ENCODE assay signal across 11 cellular contexts in the genomic region with DNA sequence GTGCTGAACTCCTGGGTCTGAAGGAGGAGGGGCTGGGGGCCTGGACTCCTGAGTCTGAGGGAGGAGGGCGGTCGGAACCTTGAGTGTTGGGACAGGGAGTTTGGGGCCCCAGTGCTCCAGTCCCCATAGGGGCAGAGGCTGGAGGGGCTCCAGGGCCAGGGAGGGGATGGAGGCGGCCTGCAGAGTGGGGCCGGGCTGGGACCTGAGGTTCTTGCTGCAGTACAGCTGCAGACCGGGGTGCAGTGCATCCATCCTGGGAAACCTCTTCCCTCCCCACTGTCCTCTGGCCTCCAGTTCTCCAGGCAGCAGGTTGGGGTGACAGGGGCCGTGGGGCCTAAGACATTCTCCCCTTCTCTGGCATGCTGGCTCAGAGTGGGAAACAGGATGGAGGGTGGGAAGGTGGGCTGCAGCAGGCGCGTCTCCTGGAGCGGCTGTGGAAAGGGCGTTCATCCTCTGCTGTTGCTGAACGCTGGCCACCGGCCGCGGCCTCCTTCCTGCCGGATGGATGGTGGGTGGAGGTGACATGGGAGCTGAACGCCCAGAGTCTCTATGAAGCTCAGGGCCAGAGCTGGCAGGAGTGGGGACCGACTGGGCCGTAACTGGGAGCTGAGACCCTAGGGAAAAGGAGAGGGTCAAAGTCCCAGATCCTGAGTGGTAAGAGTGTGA. TPM values are rescaled to one million over a fixed set of nuclear protein-coding genes. Genes with fewer than 3 reads are reported as not detected.
A peak's percentile ranks its signal among the peaks of the same experiment; 100 is the strongest.
DNase-seq lines count a peak whose midpoint lies in the region; ATAC-seq and TF ChIP-seq lines count a peak whose summit lies in the region.
"Had no signal": no experiment of that assay in that cellular context is flagged by ENCODE, and none has a peak within 500 bp of the region (broad histone marks: within the 10 kb centered on the region; RNA-seq: fewer than 3 reads in every experiment).

No MANE protein-coding gene starts in this region.

- 75 to 79% methylated on average over 6 to 18 of the region's 18 CpGs for WGBS in endodermal cell (ENCODE audit: insufficient coverage in 1 of 2, insufficient read length in 1 of 2), 2 experiments
- whole genome bisulfite sequencing in neuronal stem cell (ENCODE audit: extremely low coverage in 2 of 2, insufficient read length in 2 of 2, insufficient replicate concordance in 1 of 2), 2 donors = no CpG with 5 or more reads among the region's 18 CpGs

- peak overlapping the region in 10 of 11 experiments; percentile 27 to 77 (median 69); a peak in 19 of 22 replicates for H3K4me2 ChIP-seq in BLaER1 treated with 17β-estradiol and CSF1 and Interleukin-3, amounts not matched to agents 10 nM and 100 nM
- H3K4me2 ChIP-seq in neuronal stem cell (ENCODE audit: insufficient read depth, low read length, poor library complexity, severe bottlenecking) = peak overlapping the region; percentile 77

- H3K9me3 ChIP-seq in BLaER1 treated with 17β-estradiol and CSF1 and Interleukin-3, amounts not matched to agents 10 nM and 100 nM (replicated peaks in 1 of 11) = no peaks in the 10 kb centered on the region
- no peaks in the 10 kb centered on the region for H3K9me3 ChIP-seq in NT2/D1 (ENCODE audit: insufficient read depth, low read length)
- H3K9me3 ChIP-seq in endodermal cell (ENCODE audit: control insufficient read depth, low read length) = no peaks in the 10 kb centered on the region
- peaks cover 0 to 1% of the 10 kb centered on the region in 2 donors for H3K9me3 ChIP-seq in neuronal stem cell (replicated peaks in 1 of 2; ENCODE audit: control insufficient read depth in 2 of 2, insufficient read depth in 1 of 2, low read depth in 1 of 2, low read length in 2 of 2)

- peaks cover 6% of the 10 kb centered on the region for H3K4me1 Mint-ChIP-seq in endodermal cell

- no peak overlapping the region for H2BK5ac ChIP-seq in neuronal stem cell (ENCODE audit: low read length)

- ATAC-seq in HG02870 (IDR thresholded peaks at IDR 0.05; ENCODE audit: unreplicated experiment) = no peak

- peak overlapping the region in 7 of 10 experiments; percentile 46 to 68 (median 55); a peak in 9 of 20 replicates for H3K4me3 ChIP-seq in BLaER1 treated with 17β-estradiol and CSF1 and Interleukin-3, amounts not matched to agents 10 nM and 100 nM
- H3K4me3 ChIP-seq in NT2/D1 (ENCODE audit: insufficient read length, low read depth) (peak overlapping the region; percentile 40), endodermal cell (ENCODE audit: low read length) (peak overlapping the region; percentile 77), neuronal stem cell (ENCODE audit: low read length in 2 of 2) (peak overlapping the region; percentile 60 to 80)

- no peaks in the 10 kb centered on the region for H3K27me3 ChIP-seq in BLaER1 treated with 17β-estradiol and CSF1 and Interleukin-3, amounts not matched to agents 10 nM and 100 nM
- H3K27me3 ChIP-seq in NT2/D1 (ENCODE audit: insufficient read depth, insufficient read length) = no peaks in the 10 kb centered on the region
- H3K27me3 ChIP-seq in endodermal cell (ENCODE audit: control insufficient read depth, insufficient read depth, low read length, poor library complexity, severe bottlenecking) = no peaks in the 10 kb centered on the region
- H3K27me3 ChIP-seq in neuronal stem cell (ENCODE audit: control insufficient read depth in 3 of 3, insufficient read depth in 3 of 3, low read depth in 1 of 3, low read length in 3 of 3) = no peaks in the 10 kb centered on the region

- H3K4ac ChIP-seq in neuronal stem cell (ENCODE audit: low read length) = no peak overlapping the region

- H4K20me1 ChIP-seq in BLaER1 treated with 17β-estradiol and CSF1 and Interleukin-3, amounts not matched to agents 10 nM and 100 nM = no peaks in the 10 kb centered on the region

- H3K23ac ChIP-seq in neuronal stem cell (ENCODE audit: low read depth, low read length, poor library complexity) = peak overlapping the region; percentile 81

- no peak for TF ChIP-seq CTCF in endodermal cell (conservative IDR thresholded peaks at IDR 0.05)

- H3K14ac ChIP-seq in neuronal stem cell (ENCODE audit: low read length) = peak overlapping the region; percentile 38

- no peak overlapping the region for H4K91ac ChIP-seq in neuronal stem cell (ENCODE audit: low read depth, low read length, poor library complexity)

- H3K4me1 ChIP-seq in BLaER1 treated with 17β-estradiol and CSF1 and Interleukin-3, amounts not matched to agents 10 nM and 100 nM = peaks cover 12 to 44% (median 39%) of the 10 kb centered on the region in 10 experiments
- H3K4me1 ChIP-seq in NT2/D1 (ENCODE audit: insufficient read depth, insufficient read length) (peaks cover 4% of the 10 kb centered on the region), endodermal cell (ENCODE audit: control insufficient read depth, insufficient read depth, low read length) (no peaks in the 10 kb centered on the region), neuronal stem cell (ENCODE audit: control insufficient read depth in 2 of 2, insufficient read depth in 1 of 2, low read depth in 1 of 2, low read length in 2 of 2) (peaks cover 9 to 24% of the 10 kb centered on the region in 2 donors)

- no peak overlapping the region for H4K8ac ChIP-seq in neuronal stem cell (ENCODE audit: low read depth, low read length)

- H3K27ac ChIP-seq in BLaER1 treated with 17β-estradiol and CSF1 and Interleukin-3, amounts not matched to agents 10 nM and 100 nM = peak overlapping the region in 6 of 11 experiments; percentile 27 to 58 (median 54); a peak in 8 of 22 replicates
- peak overlapping the region; percentile 16 for H3K27ac ChIP-seq in endodermal cell (ENCODE audit: low read depth, low read length)
- H3K27ac ChIP-seq in neuronal stem cell (replicated peaks; ENCODE audit: low read length) = peak overlapping the region; percentile 58
- H3K27ac ChIP-seq: SK-N-MC had no signal

- no peaks in the 10 kb centered on the region for H3K27me3 Mint-ChIP-seq in endodermal cell (ENCODE audit: insufficient read depth)

- no peak overlapping the region for H2AFZ ChIP-seq in neuronal stem cell (ENCODE audit: low read length)

- peaks cover 26% of the 10 kb centered on the region for H3K36me3 Mint-ChIP-seq in endodermal cell (ENCODE audit: low read depth)
- H3K36me3 Mint-ChIP-seq: activated naive CD4-positive, alpha-beta T cell treated with anti-CD3 and anti-CD28 coated beads, Interleukin-2, amount 10 ng/mL, durations not matched to agents 7 days and 5 days had no signal

- no peak for DNase-seq in NT2/D1 (ENCODE audit: low read depth, low spot score)
- no peak for DNase-seq in endodermal cell
- DNase-seq in neuronal stem cell (ENCODE audit: low spot score) = no peak
- DNase-seq in GDM1 (lab: John Stamatoyannopoulos, UW) = no peak
- DNase-seq in NCI-H1694 (lab: John Stamatoyannopoulos, UW) = no peak
- no peak for DNase-seq in 8988T
- DNase-seq: activated naive CD4-positive, alpha-beta T cell treated with anti-CD3 and anti-CD28 coated beads, Interleukin-2, amount 10 ng/mL, durations not matched to agents 7 days and 5 days; NCI-H1694 treated with DMSO at 0.1 percent for 48 hours had no signal

- H2BK12ac ChIP-seq in neuronal stem cell (ENCODE audit: low read length) = no peak overlapping the region

- peak overlapping the region; percentile 87 for H3K27ac Mint-ChIP-seq in endodermal cell
- H3K27ac Mint-ChIP-seq: activated naive CD4-positive, alpha-beta T cell treated with anti-CD3 and anti-CD28 coated beads, Interleukin-2, amount 10 ng/mL, durations not matched to agents 7 days and 5 days had no signal

- H2BK15ac ChIP-seq in neuronal stem cell (ENCODE audit: low read length) = peak overlapping the region; percentile 94

- peak overlapping the region; percentile 53 for H2AK5ac ChIP-seq in neuronal stem cell (ENCODE audit: low read depth, low read length)

- peaks cover 0 to 23% (median 0%) of the 10 kb centered on the region in 11 experiments; a peak in 10 of 22 replicates for H3K36me3 ChIP-seq in BLaER1 treated with 17β-estradiol and CSF1 and Interleukin-3, amounts not matched to agents 10 nM and 100 nM
- H3K36me3 ChIP-seq in NT2/D1 (ENCODE audit: insufficient read depth, insufficient read length, low read length) (peaks cover 25% of the 10 kb centered on the region), endodermal cell (ENCODE audit: control insufficient read depth, insufficient read depth, low read length) (peaks cover 31% of the 10 kb centered on the region), neuronal stem cell (replicated peaks in 1 of 2; ENCODE audit: control insufficient read depth in 2 of 2, insufficient read depth in 2 of 2, low read length in 2 of 2) (peaks cover 18 to 29% of the 10 kb centered on the region in 2 donors)

- H3K9ac ChIP-seq in BLaER1 treated with 17β-estradiol and CSF1 and Interleukin-3, amounts not matched to agents 10 nM and 100 nM = peak overlapping the region in 9 of 11 experiments; percentile 28 to 79 (median 74); a peak in 18 of 22 replicates
- H3K9ac ChIP-seq in NT2/D1 (ENCODE audit: insufficient read length, low read depth) (peak overlapping the region; percentile 72), endodermal cell (ENCODE audit: extremely low read depth, low read length, poor library complexity, severe bottlenecking) (peak overlapping the region; percentile 45), neuronal stem cell (ENCODE audit: low read depth, low read length, poor library complexity) (peak overlapping the region; percentile 81)

- H3K79me1 ChIP-seq in neuronal stem cell (ENCODE audit: low read depth, low read length) = peaks cover 17% of the 10 kb centered on the region

- H3K9me3 Mint-ChIP-seq in endodermal cell = no peaks in the 10 kb centered on the region
- H3K9me3 Mint-ChIP-seq: activated naive CD4-positive, alpha-beta T cell treated with anti-CD3 and anti-CD28 coated beads, Interleukin-2, amount 10 ng/mL, durations not matched to agents 7 days and 5 days had no signal

- H3K18ac ChIP-seq in neuronal stem cell (ENCODE audit: low read length) = peak overlapping the region; percentile 51

- H2BK120ac ChIP-seq in neuronal stem cell (ENCODE audit: low read depth, low read length) = peak overlapping the region; percentile 4

- H3K4me3 Mint-ChIP-seq in endodermal cell = peak overlapping the region; percentile 62
- H3K4me3 Mint-ChIP-seq: activated naive CD4-positive, alpha-beta T cell treated with anti-CD3 and anti-CD28 coated beads, Interleukin-2, amount 10 ng/mL, durations not matched to agents 7 days and 5 days had no signal

RNA-seq across cellular contexts. Expression of gene BRSK1, which starts 1.6 kb away (rescaled TPM):
- 10 to 100 TPM; 75.9 to 91.4 TPM for total RNA-seq in endodermal cell
- polyA plus RNA-seq in endodermal cell (2013, experiment 1 of 2) = 53.5 TPM
- 51.8 TPM for polyA plus RNA-seq in endodermal cell (2013, experiment 2 of 2)
- 30.5 TPM for polyA plus RNA-seq in neuronal stem cell (2013, experiment 1 of 2)
- polyA plus RNA-seq in neuronal stem cell (2013, experiment 2 of 2) = 31.6 TPM

RNA-seq across cellular contexts. Expression of gene HSPBP1, which starts 5.4 kb away (rescaled TPM):
- 10 to 100 TPM; 43.7 to 48.5 TPM for total RNA-seq in endodermal cell
- polyA plus RNA-seq in endodermal cell (2013, experiment 1 of 2) = 38.6 TPM
- 41.3 TPM for polyA plus RNA-seq in endodermal cell (2013, experiment 2 of 2)
- 32.8 TPM for polyA plus RNA-seq in neuronal stem cell (2013, experiment 1 of 2)
- 30.1 TPM for polyA plus RNA-seq in neuronal stem cell (2013, experiment 2 of 2)

RNA-seq across cellular contexts. Expression of gene PPP6R1, which starts 26.5 kb away (rescaled TPM):
- 10 to 100 TPM; 74.8 to 79.9 TPM for total RNA-seq in endodermal cell
- polyA plus RNA-seq in endodermal cell (2013, experiment 1 of 2) = 42.2 TPM
- 39.1 TPM for polyA plus RNA-seq in endodermal cell (2013, experiment 2 of 2)
- 33.0 TPM for polyA plus RNA-seq in neuronal stem cell (2013, experiment 1 of 2)
- 32.6 TPM for polyA plus RNA-seq in neuronal stem cell (2013, experiment 2 of 2)

RNA-seq across cellular contexts. Expression of gene TMEM150B, which starts 39.8 kb away (rescaled TPM):
- under 1 TPM; 0.73 to 0.95 TPM for total RNA-seq in endodermal cell
- polyA plus RNA-seq in endodermal cell (2013, experiment 1 of 2) = not detected
- polyA plus RNA-seq in endodermal cell (2013, experiment 2 of 2) = not detected
- not detected for polyA plus RNA-seq in neuronal stem cell (2013, experiment 1 of 2)
- 0.04 TPM for polyA plus RNA-seq in neuronal stem cell (2013, experiment 2 of 2)

RNA-seq across cellular contexts. Expression of gene KMT5C, which starts 54.3 kb away (rescaled TPM):
- total RNA-seq in endodermal cell = 10 to 100 TPM; 73.1 to 80.6 TPM
- 40.1 TPM for polyA plus RNA-seq in endodermal cell (2013, experiment 1 of 2)
- polyA plus RNA-seq in endodermal cell (2013, experiment 2 of 2) = 36.0 TPM
- polyA plus RNA-seq in neuronal stem cell (2013, experiment 1 of 2) = 46.5 TPM
- 47.0 TPM for polyA plus RNA-seq in neuronal stem cell (2013, experiment 2 of 2)
